In the genomic region with DNA sequence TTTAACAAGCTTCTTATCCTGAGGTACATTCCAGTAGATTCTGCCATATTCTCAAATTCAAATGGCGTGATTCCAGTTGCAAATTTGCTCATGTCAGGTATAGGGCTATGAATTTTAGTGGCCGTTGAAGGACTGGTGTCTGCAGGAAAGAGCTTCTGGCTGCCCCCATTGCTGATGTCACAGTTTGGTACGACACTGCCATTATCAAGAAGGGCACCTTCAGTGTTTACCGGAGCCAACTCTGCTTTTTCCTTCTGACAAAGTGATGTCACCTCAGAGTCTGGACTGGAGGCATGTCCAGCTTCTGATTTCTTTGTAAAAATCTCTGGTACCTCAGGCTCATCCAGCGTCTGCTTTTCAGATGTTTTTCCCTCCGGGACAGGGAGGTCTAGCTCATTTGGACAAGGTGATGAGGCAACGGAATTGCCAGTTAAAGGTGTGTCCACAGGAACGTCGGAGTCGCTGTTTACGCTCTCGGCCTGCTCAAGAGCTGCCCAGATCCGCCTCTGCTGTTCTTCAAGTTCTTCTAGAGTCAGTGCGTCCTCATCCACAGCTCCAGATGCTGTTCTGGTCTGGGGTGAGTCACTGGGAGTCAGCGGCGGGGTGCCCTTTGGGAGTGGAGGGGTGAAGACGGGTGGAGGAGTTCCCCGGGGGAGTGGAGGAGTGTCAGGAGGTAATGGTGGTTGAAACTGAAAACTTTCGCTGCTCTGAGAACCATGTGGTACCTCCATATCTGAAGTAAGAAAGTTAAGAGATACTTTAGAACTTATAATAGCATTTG, we compare ENCODE assay signal across 11 cellular contexts. TPM values are rescaled to one million over a fixed set of nuclear protein-coding genes. Genes with fewer than 3 reads are reported as not detected.
DNase-seq lines count a peak whose midpoint lies in the region; FAIRE-seq and TF ChIP-seq lines count a peak whose summit lies in the region.
"Had no signal": no experiment of that assay in that cellular context is flagged by ENCODE, and none has a peak within 500 bp of the region (broad histone marks: within the 10 kb centered on the region; RNA-seq: fewer than 3 reads in every experiment).

No MANE protein-coding gene starts in this region.

- H3K36me3 ChIP-seq in endothelial cell of umbilical vein (ENCODE audit: control insufficient read depth in 2 of 2, extremely low read depth in 1 of 2, insufficient read depth in 2 of 2, low read length in 2 of 2) (peaks cover 17 to 24% of the 10 kb centered on the region in 2 experiments), transverse colon (peaks cover 0 to 49% (median 19%) of the 10 kb centered on the region in 4 donors)
- H3K36me3 ChIP-seq: neural progenitor cell had no signal

- H3K79me2 ChIP-seq in endothelial cell of umbilical vein (ENCODE audit: control insufficient read depth, insufficient read depth, low read length) = no peaks in the 10 kb centered on the region

- no peak overlapping the region for H2AFZ ChIP-seq in endothelial cell of umbilical vein (ENCODE audit: low read depth, low read length)
- H2AFZ ChIP-seq: neural progenitor cell had no signal

- H3K36me3 Mint-ChIP-seq in Calu3 (ENCODE audit: insufficient read depth, unreplicated experiment) = peaks cover 52% of the 10 kb centered on the region

- H3K27me3 Mint-ChIP-seq in Calu3 (ENCODE audit: unreplicated experiment) = no peaks in the 10 kb centered on the region
- H3K27me3 Mint-ChIP-seq: activated naive CD4-positive, alpha-beta T cell treated with anti-CD3 and anti-CD28 coated beads, Interleukin-2, amount 50 U/mL, for 24 hours had no signal

- no peaks in the 10 kb centered on the region for H3K4me1 Mint-ChIP-seq in Calu3 (ENCODE audit: low read depth, unreplicated experiment)

- DNase-seq in GM20000 (ENCODE audit: low spot score) (peak; percentile 32), RKO (ENCODE audit: low spot score) (peak; percentile 22), endothelial cell of umbilical vein (ENCODE audit: low read depth, low spot score) (no peak), NCI-H524 (lab: John Stamatoyannopoulos, UW) (no peak), Calu3 (no peak), transverse colon (no peak), urothelium cell line (ENCODE audit: low spot score) (no peak)
- DNase-seq in stimulated activated CD4-positive, alpha-beta T cell treated with anti-CD3 and anti-CD28 coated beads, Interleukin-4, amount 100 ng/mL, for 24 hours = peak; percentile 62
- DNase-seq: NCI-H69 had no signal

- FAIRE-seq in endothelial cell of umbilical vein (lab: Jason Lieb, UNC) = no peak
- FAIRE-seq in urothelium cell line (lab: Jason Lieb, UNC) = no peak

- H3K9me1 ChIP-seq in endothelial cell of umbilical vein (replicated peaks; ENCODE audit: control insufficient read depth, extremely low read depth, insufficient read depth, low read length) = no peaks in the 10 kb centered on the region

- no peak overlapping the region for H3K4me2 ChIP-seq in endothelial cell of umbilical vein (ENCODE audit: insufficient read depth, low read length)
- H3K4me2 ChIP-seq: neural progenitor cell had no signal

- no peak for TF ChIP-seq CTCF in GM20000 (IDR thresholded peaks at IDR 0.05; ENCODE audit: extremely low read depth, missing control alignments)
- TF ChIP-seq CTCF in endothelial cell of umbilical vein (IDR thresholded peaks at IDR 0.05; ENCODE audit: extremely low read depth in 1 of 2, insufficient read depth in 1 of 2, low read depth in 1 of 2, low read length in 2 of 2) = no peak
- no peak for TF ChIP-seq CTCF in Calu3 (IDR thresholded peaks at IDR 0.05; ENCODE audit: unreplicated experiment)
- TF ChIP-seq CTCF in transverse colon (IDR thresholded peaks at IDR 0.05) = no peak

- BruUV-seq in endothelial cell of umbilical vein (replicated peaks; lab: Mats Ljungman, UMichigan) (TSS peak; percentile 45), Calu3 (replicated peaks; lab: Mats Ljungman, UMichigan) (no TSS peak)

- WGBS in transverse colon (ENCODE audit: low coverage in 1 of 2), 2 donors = 75 to 83% methylated on average over 8 to 19 of the region's 19 CpGs

- H3K27ac Mint-ChIP-seq in Calu3 (ENCODE audit: unreplicated experiment) = no peak overlapping the region
- H3K27ac Mint-ChIP-seq: activated naive CD4-positive, alpha-beta T cell treated with anti-CD3 and anti-CD28 coated beads, Interleukin-2, amount 50 U/mL, for 24 hours; neural progenitor cell had no signal

- H3K27ac ChIP-seq in endothelial cell of umbilical vein (ENCODE audit: insufficient read depth, low read depth, low read length) (no peak overlapping the region), transverse colon (no peak overlapping the region)
- H3K27ac ChIP-seq: neural progenitor cell had no signal

- POLR2A ChIA-PET in endothelial cell of umbilical vein (lab: Charles Lee) = no interaction called here

- H3K4me1 ChIP-seq in endothelial cell of umbilical vein (ENCODE audit: control insufficient read depth, extremely low read depth, insufficient read depth, low read length) (peaks cover 3% of the 10 kb centered on the region), transverse colon (peaks cover 0 to 10% (median 2%) of the 10 kb centered on the region in 4 donors)
- H3K4me1 ChIP-seq: neural progenitor cell had no signal

- in situ Hi-C loops in transverse colon (cut with MboI; ENCODE audit: low pct_ligation_motif_present in 1 of 4, low pct_unique_long_range_greater_than_20kb in 1 of 4, low sequenced_read_pairs in 3 of 4) = loop anchor here in 2 of 4 donors (10.0 kb wide), 2 partner anchors 69 to 79 kb away; no protein-coding TSS in a partner anchor

- H4K20me1 ChIP-seq in endothelial cell of umbilical vein (replicated peaks; ENCODE audit: control insufficient read depth, extremely low read depth, insufficient read depth, low read length) = no peaks in the 10 kb centered on the region

- dilution Hi-C loops in endothelial cell of umbilical vein (cut with MboI; ENCODE audit: extremely low pct_ligation_motif_present, low sequenced_read_pairs) = no loop called here

- H3K9me3 ChIP-seq in endothelial cell of umbilical vein (replicated peaks; ENCODE audit: control insufficient read depth, insufficient read depth, low read length) (no peaks in the 10 kb centered on the region), transverse colon (no peaks in the 10 kb centered on the region)

- H3K4me3 Mint-ChIP-seq in Calu3 (ENCODE audit: low read depth, unreplicated experiment) = no peak overlapping the region
- H3K4me3 Mint-ChIP-seq: activated naive CD4-positive, alpha-beta T cell treated with anti-CD3 and anti-CD28 coated beads, Interleukin-2, amount 50 U/mL, for 24 hours had no signal

- CTCF ChIA-PET in endothelial cell of umbilical vein (lab: Charles Lee) (interaction anchor here (0.8 to 2.7 kb wide), 10 partner anchors 23 to 123 kb away, joined by 3 to 40 read pairs (median 4); a partner anchor contains a TSS), Calu3 (lab: Charles Lee) (interaction anchor here (3.0 kb wide), 1 partner anchor 74 kb away, joined by 9 read pairs; no protein-coding TSS in a partner anchor)

- intact Hi-C loops in endothelial cell of umbilical vein (cut with micrococcal nuclease) = no loop called here
- intact Hi-C loops in Calu3 (cut with micrococcal nuclease; ENCODE audit: unreplicated experiment) = no loop called here
- intact Hi-C loops in transverse colon (cut with DNase I; ENCODE audit: low total_unique reads) = loop anchor here (10.0 kb wide), 2 partner anchors 79 to 139 kb away; no protein-coding TSS in a partner anchor

- H3K27me3 ChIP-seq in endothelial cell of umbilical vein (ENCODE audit: control insufficient read depth in 2 of 2, insufficient read depth in 2 of 2, low read length in 2 of 2) (no peaks in the 10 kb centered on the region), transverse colon (no peaks in the 10 kb centered on the region)
- H3K27me3 ChIP-seq: neural progenitor cell had no signal

- TF ChIP-seq EP300 in transverse colon (IDR thresholded peaks at IDR 0.05; ENCODE audit: low read depth) = no peak

- no peak overlapping the region for H3K9ac ChIP-seq in endothelial cell of umbilical vein (replicated peaks; ENCODE audit: extremely low read depth, insufficient read depth, low read length)
- H3K9ac ChIP-seq: neural progenitor cell had no signal

- H3K9me3 Mint-ChIP-seq in Calu3 (ENCODE audit: low read depth, unreplicated experiment) = no peaks in the 10 kb centered on the region
- H3K9me3 Mint-ChIP-seq: activated naive CD4-positive, alpha-beta T cell treated with anti-CD3 and anti-CD28 coated beads, Interleukin-2, amount 50 U/mL, for 24 hours; neural progenitor cell had no signal

- H3K4me3 ChIP-seq in endothelial cell of umbilical vein (replicated peaks in 1 of 3; ENCODE audit: insufficient read depth in 1 of 3, low read depth in 1 of 3, low read length in 3 of 3) (no peak overlapping the region), transverse colon (no peak overlapping the region)
- H3K4me3 ChIP-seq: neural progenitor cell had no signal

- TF ChIP-seq POLR2A in endothelial cell of umbilical vein (IDR thresholded peaks at IDR 0.05; ENCODE audit: low read depth, low read length) (no peak), transverse colon (IDR thresholded peaks at IDR 0.05) (no peak)

RNA-seq across cellular contexts. Expression of a gene that starts 27.0 kb away (rescaled TPM):
- total RNA-seq in endothelial cell of umbilical vein = 24.4 and 26.5 TPM in 2 replicates
- 9.4 and 10.0 TPM in 2 replicates for polyA plus RNA-seq in endothelial cell of umbilical vein
- polyA plus RNA-seq in endothelial cell of umbilical vein (2011; cell fraction: cytosol; rRNA removed) = 12.5 and 13.6 TPM in 2 replicates
- 34.1 and 41.2 TPM in 2 replicates for polyA plus RNA-seq in endothelial cell of umbilical vein (2011; cell fraction: nucleus; rRNA removed)
- polyA plus RNA-seq in endothelial cell of umbilical vein (2012) = 11.8 and 15.7 TPM in 2 replicates
- 10.0 and 11.4 TPM in 2 replicates for polyA minus RNA-seq in endothelial cell of umbilical vein
- 11.6 TPM for polyA minus RNA-seq in endothelial cell of umbilical vein (2011; cell fraction: cytosol; rRNA and poly(A)+ RNA removed)
- 15.6 and 20.2 TPM in 2 replicates for polyA minus RNA-seq in endothelial cell of umbilical vein (2011; cell fraction: nucleus; rRNA and poly(A)+ RNA removed)
- total RNA-seq in Calu3 (2022) = 46.6 and 46.8 TPM in 2 replicates
- total RNA-seq in transverse colon = 10 to 100 TPM; 15.9 to 28.4 (median 19.9) TPM

RNA-seq across cellular contexts. Expression of a gene that starts 51.3 kb away (rescaled TPM):
- 71.0 and 84.3 TPM in 2 replicates for total RNA-seq in endothelial cell of umbilical vein
- polyA plus RNA-seq in endothelial cell of umbilical vein = 56.5 and 58.8 TPM in 2 replicates
- 49.1 and 55.8 TPM in 2 replicates for polyA plus RNA-seq in endothelial cell of umbilical vein (2011; cell fraction: cytosol; rRNA removed)
- 102 and 111 TPM in 2 replicates for polyA plus RNA-seq in endothelial cell of umbilical vein (2011; cell fraction: nucleus; rRNA removed)
- polyA plus RNA-seq in endothelial cell of umbilical vein (2012) = 48.5 and 54.6 TPM in 2 replicates
- polyA minus RNA-seq in endothelial cell of umbilical vein = 134 and 157 TPM in 2 replicates
- 31.1 TPM for polyA minus RNA-seq in endothelial cell of umbilical vein (2011; cell fraction: cytosol; rRNA and poly(A)+ RNA removed)
- polyA minus RNA-seq in endothelial cell of umbilical vein (2011; cell fraction: nucleus; rRNA and poly(A)+ RNA removed) = 80.5 and 107 TPM in 2 replicates
- total RNA-seq in Calu3 (2022) = 95.3 and 109 TPM in 2 replicates
- 100 to 1,000 TPM in 1 of 4 donors, 10 to 100 TPM in 3; 49.2 to 111 (median 88.6) TPM for total RNA-seq in transverse colon

RNA-seq across cellular contexts. Expression of a gene that starts 53.0 kb away (rescaled TPM):
- total RNA-seq in endothelial cell of umbilical vein = 78.0 and 81.1 TPM in 2 replicates
- polyA plus RNA-seq in endothelial cell of umbilical vein = 11.3 and 17.6 TPM in 2 replicates
- 17.9 and 20.1 TPM in 2 replicates for polyA plus RNA-seq in endothelial cell of umbilical vein (2011; cell fraction: cytosol; rRNA removed)
- polyA plus RNA-seq in endothelial cell of umbilical vein (2011; cell fraction: nucleus; rRNA removed) = 110 and 175 TPM in 2 replicates
- polyA plus RNA-seq in endothelial cell of umbilical vein (2012) = 58.1 and 62.2 TPM in 2 replicates
- polyA minus RNA-seq in endothelial cell of umbilical vein = 28.2 and 30.6 TPM in 2 replicates
- polyA minus RNA-seq in endothelial cell of umbilical vein (2011; cell fraction: cytosol; rRNA and poly(A)+ RNA removed) = 15.0 TPM
- 94.3 and 139 TPM in 2 replicates for polyA minus RNA-seq in endothelial cell of umbilical vein (2011; cell fraction: nucleus; rRNA and poly(A)+ RNA removed)
- 84.0 and 86.9 TPM in 2 replicates for total RNA-seq in Calu3 (2022)
- 100 to 1,000 TPM in 2 of 4 donors, 10 to 100 TPM in 2; 73.4 to 251 (median 99.7) TPM for total RNA-seq in transverse colon

RNA-seq across cellular contexts. Expression of a gene that starts 53.3 kb away (rescaled TPM):
- 47.9 and 52.9 TPM in 2 replicates for total RNA-seq in endothelial cell of umbilical vein
- 14.5 and 15.5 TPM in 2 replicates for polyA plus RNA-seq in endothelial cell of umbilical vein
- polyA plus RNA-seq in endothelial cell of umbilical vein (2011; cell fraction: cytosol; rRNA removed) = 9.8 and 12.0 TPM in 2 replicates
- 103 and 142 TPM in 2 replicates for polyA plus RNA-seq in endothelial cell of umbilical vein (2011; cell fraction: nucleus; rRNA removed)
- 13.2 and 21.2 TPM in 2 replicates for polyA plus RNA-seq in endothelial cell of umbilical vein (2012)
- polyA minus RNA-seq in endothelial cell of umbilical vein = 35.0 and 37.3 TPM in 2 replicates
- 26.7 TPM for polyA minus RNA-seq in endothelial cell of umbilical vein (2011; cell fraction: cytosol; rRNA and poly(A)+ RNA removed)
- 66.7 and 127 TPM in 2 replicates for polyA minus RNA-seq in endothelial cell of umbilical vein (2011; cell fraction: nucleus; rRNA and poly(A)+ RNA removed)
- total RNA-seq in Calu3 (2022) = 97.8 and 110 TPM in 2 replicates
- total RNA-seq in transverse colon = 10 to 100 TPM; 10.6 to 79.4 (median 23.1) TPM

Comparison
In these comparisons a context has a peak if more than half of its experiments do, and no peak if none do; other contexts are left out.
1. DNase-seq: peak in GM20000 (single experiment), RKO (single experiment) and stimulated activated CD4-positive, alpha-beta T cell treated with anti-CD3 and anti-CD28 coated beads, Interleukin-4, amount 100 ng/mL, for 24 hours (single experiment); none in endothelial cell of umbilical vein (single experiment), NCI-H524 (0 of 2), Calu3 (single experiment), transverse colon (single experiment) and urothelium cell line (single experiment).